Comparison of ENCODE assay signal across 8 cellular contexts in genomic region chr20:31514154-31515071, GRCh38. TPM values are rescaled to one million over a fixed set of nuclear protein-coding genes. Genes with fewer than 3 reads are reported as not detected.
DNase-seq lines count a peak whose midpoint lies in the region; ATAC-seq and TF ChIP-seq lines count a peak whose summit lies in the region.

HM13 (plus strand) TSS chr20:31514442; CDS start chr20:31514552, 110 bp downstream.

- intact Hi-C loops in colonic mucosa (cut with DNase I) (no loop called here), left colon (cut with DNase I, micrococcal nuclease) (no loop called here)

- peaks cover 16% of the 10 kb centered on the region for H3K4me1 ChIP-seq in colonic mucosa

- peak within 1 kb of the TSS; percentile 98 for H3K4me3 ChIP-seq in colonic mucosa

- TF ChIP-seq CTCF in colonic mucosa (IDR thresholded peaks at IDR 0.05): peak; percentile 95

- H3K36me3 ChIP-seq in colonic mucosa: no peaks in the 10 kb centered on the region

- H3K27me3 ChIP-seq in colonic mucosa: no peaks in the 10 kb centered on the region

- peak; percentile 89 for ATAC-seq in GM19035 (IDR thresholded peaks at IDR 0.05; ENCODE audit: unreplicated experiment)
- ATAC-seq in HG03354 (IDR thresholded peaks at IDR 0.05; ENCODE audit: poor library complexity, severe bottlenecking, unreplicated experiment): peak; percentile 90
- ATAC-seq in left colon: peak; percentile 96

- no peaks in the 10 kb centered on the region for H3K9me3 ChIP-seq in colonic mucosa

- peak within 1 kb of the TSS; percentile 71 for H3K27ac ChIP-seq in colonic mucosa

- DNase-seq in Ammon's horn (ENCODE audit: low spot score) (peak; percentile 96), NCI-H446 treated with DMSO at 0.1 percent for 48 hours (lab: John Stamatoyannopoulos, UW) (peak; percentile 83), colonic mucosa (peak; percentile 92), left colon (peak; percentile 90 to 92)
- DNase-seq in activated CD4-positive, alpha-beta T cell treated with anti-CD3 and anti-CD28 coated beads for 4 hours: peak; percentile 87
- DNase-seq in stimulated activated CD4-positive, alpha-beta T cell treated with anti-CD3 and anti-CD28 coated beads, Interleukin-1b, Interleukin-23, amount 100 ng/mL, for 48 hours: peak; percentile 88

- H3K9ac ChIP-seq in colonic mucosa (ENCODE audit: low read depth in 2 of 2, low read length in 2 of 2): peak within 1 kb of the TSS; percentile 75 to 92

RNA-seq across cellular contexts. Expression of gene HM13, which starts in this region (rescaled TPM):
- total RNA-seq in colonic mucosa (100 to 1,000 TPM; 107 to 179 TPM), left colon (100 to 1,000 TPM; 122 to 135 TPM)

Comparison
In these comparisons a context has a peak if more than half of its experiments do, and no peak if none do; other contexts are left out.
1. Peak in every context shown above with its lines: DNase-seq, ATAC-seq, H3K4me3 ChIP-seq and H3K27ac ChIP-seq.